Comparison of ENCODE assay signal across 1 cellular context in genomic region chr10:127299956-127300689, GRCh38.
TF ChIP-seq lines count a peak whose summit lies in the region.

No MANE protein-coding gene starts in this region.

TF ChIP-seq in WTC11, 78 proteins besides CTCF, POLR2A, EP300 and RAD21 (continued from another document):
- TF ChIP-seq ATF2 (CRISPR knock-in tag; IDR thresholded peaks at IDR 0.05; ENCODE audit: borderline replicate concordance, low read depth) (no peak), ZNF425 (CRISPR knock-in tag; conservative IDR thresholded peaks at IDR 0.05) (no peak), TP53 (CRISPR knock-in tag; IDR thresholded peaks at IDR 0.05) (no peak), ZSCAN18 (CRISPR knock-in tag; IDR thresholded peaks at IDR 0.05) (no peak), GTF2I (CRISPR knock-in tag; conservative IDR thresholded peaks at IDR 0.05) (no peak), OVOL2 (CRISPR knock-in tag; IDR thresholded peaks at IDR 0.05; ENCODE audit: borderline replicate concordance) (no peak), ESRRA (CRISPR knock-in tag; IDR thresholded peaks at IDR 0.05; ENCODE audit: borderline replicate concordance) (no peak), ZNF281 (CRISPR knock-in tag; IDR thresholded peaks at IDR 0.05) (no peak)
